Comparison of ENCODE assay signal across 1 cellular context in the genomic region with DNA sequence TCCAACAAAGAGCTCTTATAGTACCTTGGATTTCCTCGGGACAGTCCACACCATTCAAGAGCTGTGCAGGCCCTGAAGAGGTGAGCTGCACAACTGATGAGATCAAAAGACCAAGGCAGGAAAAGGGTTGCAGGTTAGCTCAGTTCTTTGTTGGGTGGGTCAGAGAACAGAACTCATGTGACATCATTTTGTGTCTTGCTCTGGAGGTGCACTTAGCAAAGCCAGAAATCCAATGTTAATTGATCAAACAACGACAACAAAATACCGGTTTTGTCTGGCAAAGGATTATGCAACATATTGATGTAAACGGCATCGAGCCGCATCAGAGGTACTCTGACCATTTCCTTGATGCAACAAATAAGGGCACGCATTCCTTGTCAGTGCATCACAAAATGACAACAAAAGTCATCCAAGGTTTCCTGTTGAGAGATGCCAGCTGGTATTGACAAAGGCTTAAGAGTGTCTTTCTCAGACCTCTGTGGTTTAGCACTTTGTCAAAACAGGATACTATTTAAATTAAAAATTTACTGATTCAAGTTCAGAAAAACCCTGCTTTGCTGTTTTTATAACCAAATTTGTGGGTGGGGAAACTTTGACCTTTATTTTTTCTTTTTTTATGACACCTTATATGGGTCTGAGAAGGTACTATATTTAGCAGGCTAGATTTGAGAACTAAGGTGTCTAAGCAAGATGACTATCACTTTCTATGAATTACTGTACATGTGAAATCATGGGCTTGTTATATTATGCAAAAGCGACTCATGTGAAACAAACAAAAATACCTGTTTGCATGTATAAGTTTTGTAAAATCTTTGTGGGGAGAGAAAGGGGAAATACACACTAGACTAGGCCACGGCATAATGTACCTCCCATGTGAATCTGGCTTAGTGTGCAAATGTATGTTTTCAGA.
A peak's percentile ranks its signal among the peaks of the same experiment; 100 is the strongest.
TF ChIP-seq lines count a peak whose summit lies in the region.

No MANE protein-coding gene starts in this region.

TF ChIP-seq in HepG2, 621 proteins besides CTCF, POLR2A, EP300 and RAD21 (continued from another document and continues in another):
- TF ChIP-seq MEIS2 (CRISPR knock-in tag; IDR thresholded peaks at IDR 0.05), result no peak
- TF ChIP-seq, protein P1, sequence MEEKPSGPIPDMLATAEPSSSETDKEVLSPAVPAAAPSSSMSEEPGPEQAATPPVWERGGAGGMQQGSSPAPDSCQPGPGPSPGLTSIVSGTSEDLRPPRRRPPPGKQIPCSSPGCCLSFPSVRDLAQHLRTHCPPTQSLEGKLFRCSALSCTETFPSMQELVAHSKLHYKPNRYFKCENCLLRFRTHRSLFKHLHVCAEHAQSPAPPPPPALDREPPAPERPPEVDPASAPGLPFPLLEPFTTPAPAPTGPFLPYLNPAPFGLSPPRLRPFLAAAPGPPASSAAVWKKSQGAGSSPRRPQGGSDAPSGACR (CRISPR knock-in tag; IDR thresholded peaks at IDR 0.05), result no peak
- TF ChIP-seq RXRA (CRISPR knock-in tag; IDR thresholded peaks at IDR 0.05), result no peak; the same call in 1 of the 2 replicates
- TF ChIP-seq, protein P2, sequence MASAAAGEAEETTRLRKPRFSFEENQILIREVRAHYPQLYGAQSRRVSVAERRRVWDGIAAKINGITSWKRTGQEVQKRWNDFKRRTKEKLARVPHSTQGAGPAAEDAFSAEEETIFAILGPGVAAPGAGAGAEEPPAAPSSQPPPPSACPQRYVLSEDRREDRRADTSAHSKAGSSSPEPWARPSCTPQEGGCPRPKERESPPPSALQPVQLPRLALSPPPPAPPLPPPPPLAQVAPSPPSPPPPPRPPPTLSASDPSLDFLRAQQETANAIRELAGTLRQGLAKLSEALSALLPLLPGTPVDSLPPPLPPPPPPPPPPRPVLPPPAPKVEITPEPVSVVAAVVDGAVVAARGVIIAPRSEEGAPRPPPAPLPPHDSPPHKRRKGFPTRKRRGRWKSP (CRISPR knock-in tag; IDR thresholded peaks at IDR 0.05), result peak; percentile 72; the same call in 1 of the 2 replicates
- TF ChIP-seq ZBTB21 (CRISPR knock-in tag; IDR thresholded peaks at IDR 0.05), result peak; percentile 89
- TF ChIP-seq ZFP62 (CRISPR knock-in tag; IDR thresholded peaks at IDR 0.05), result no peak
- TF ChIP-seq, protein P3, sequence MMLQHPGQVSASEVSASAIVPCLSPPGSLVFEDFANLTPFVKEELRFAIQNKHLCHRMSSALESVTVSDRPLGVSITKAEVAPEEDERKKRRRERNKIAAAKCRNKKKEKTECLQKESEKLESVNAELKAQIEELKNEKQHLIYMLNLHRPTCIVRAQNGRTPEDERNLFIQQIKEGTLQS (CRISPR knock-in tag; IDR thresholded peaks at IDR 0.05), result peak; percentile 14; the same call in 1 of the 2 replicates
- TF ChIP-seq HCFC1 (IDR thresholded peaks at IDR 0.05; ENCODE audit: low read depth, low read length), result no peak
- TF ChIP-seq, protein P4, sequence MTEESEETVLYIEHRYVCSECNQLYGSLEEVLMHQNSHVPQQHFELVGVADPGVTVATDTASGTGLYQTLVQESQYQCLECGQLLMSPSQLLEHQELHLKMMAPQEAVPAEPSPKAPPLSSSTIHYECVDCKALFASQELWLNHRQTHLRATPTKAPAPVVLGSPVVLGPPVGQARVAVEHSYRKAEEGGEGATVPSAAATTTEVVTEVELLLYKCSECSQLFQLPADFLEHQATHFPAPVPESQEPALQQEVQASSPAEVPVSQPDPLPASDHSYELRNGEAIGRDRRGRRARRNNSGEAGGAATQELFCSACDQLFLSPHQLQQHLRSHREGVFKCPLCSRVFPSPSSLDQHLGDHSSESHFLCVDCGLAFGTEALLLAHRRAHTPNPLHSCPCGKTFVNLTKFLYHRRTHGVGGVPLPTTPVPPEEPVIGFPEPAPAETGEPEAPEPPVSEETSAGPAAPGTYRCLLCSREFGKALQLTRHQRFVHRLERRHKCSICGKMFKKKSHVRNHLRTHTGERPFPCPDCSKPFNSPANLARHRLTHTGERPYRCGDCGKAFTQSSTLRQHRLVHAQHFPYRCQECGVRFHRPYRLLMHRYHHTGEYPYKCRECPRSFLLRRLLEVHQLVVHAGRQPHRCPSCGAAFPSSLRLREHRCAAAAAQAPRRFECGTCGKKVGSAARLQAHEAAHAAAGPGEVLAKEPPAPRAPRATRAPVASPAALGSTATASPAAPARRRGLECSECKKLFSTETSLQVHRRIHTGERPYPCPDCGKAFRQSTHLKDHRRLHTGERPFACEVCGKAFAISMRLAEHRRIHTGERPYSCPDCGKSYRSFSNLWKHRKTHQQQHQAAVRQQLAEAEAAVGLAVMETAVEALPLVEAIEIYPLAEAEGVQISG (CRISPR knock-in tag; IDR thresholded peaks at IDR 0.05), result no peak
- TF ChIP-seq, protein P5, sequence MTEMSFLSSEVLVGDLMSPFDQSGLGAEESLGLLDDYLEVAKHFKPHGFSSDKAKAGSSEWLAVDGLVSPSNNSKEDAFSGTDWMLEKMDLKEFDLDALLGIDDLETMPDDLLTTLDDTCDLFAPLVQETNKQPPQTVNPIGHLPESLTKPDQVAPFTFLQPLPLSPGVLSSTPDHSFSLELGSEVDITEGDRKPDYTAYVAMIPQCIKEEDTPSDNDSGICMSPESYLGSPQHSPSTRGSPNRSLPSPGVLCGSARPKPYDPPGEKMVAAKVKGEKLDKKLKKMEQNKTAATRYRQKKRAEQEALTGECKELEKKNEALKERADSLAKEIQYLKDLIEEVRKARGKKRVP (CRISPR knock-in tag; IDR thresholded peaks at IDR 0.05), result peak in 1 of 2 experiments; percentile 88; a peak in 2 of 4 replicates
- TF ChIP-seq MIER3 (CRISPR knock-in tag; IDR thresholded peaks at IDR 0.05; ENCODE audit: borderline replicate concordance), result peak; percentile 37; the same call in 1 of the 2 replicates
- TF ChIP-seq ZNF296 (CRISPR knock-in tag; conservative IDR thresholded peaks at IDR 0.05), result no peak
- peak; percentile 26; the same call in 1 of the 2 replicates for TF ChIP-seq CCDC6 (CRISPR knock-in tag; IDR thresholded peaks at IDR 0.05)
- TF ChIP-seq, protein P6, sequence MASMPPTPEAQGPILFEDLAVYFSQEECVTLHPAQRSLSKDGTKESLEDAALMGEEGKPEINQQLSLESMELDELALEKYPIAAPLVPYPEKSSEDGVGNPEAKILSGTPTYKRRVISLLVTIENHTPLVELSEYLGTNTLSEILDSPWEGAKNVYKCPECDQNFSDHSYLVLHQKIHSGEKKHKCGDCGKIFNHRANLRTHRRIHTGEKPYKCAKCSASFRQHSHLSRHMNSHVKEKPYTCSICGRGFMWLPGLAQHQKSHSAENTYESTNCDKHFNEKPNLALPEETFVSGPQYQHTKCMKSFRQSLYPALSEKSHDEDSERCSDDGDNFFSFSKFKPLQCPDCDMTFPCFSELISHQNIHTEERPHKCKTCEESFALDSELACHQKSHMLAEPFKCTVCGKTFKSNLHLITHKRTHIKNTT (CRISPR knock-in tag; IDR thresholded peaks at IDR 0.05), result no peak
- no peak for TF ChIP-seq KDM4B (CRISPR knock-in tag; IDR thresholded peaks at IDR 0.05)
- TF ChIP-seq DR1 (CRISPR knock-in tag; IDR thresholded peaks at IDR 0.05), result no peak
- TF ChIP-seq MED1 (CRISPR knock-in tag; IDR thresholded peaks at IDR 0.05), result peak; percentile 83
- TF ChIP-seq BCL6 (CRISPR knock-in tag; IDR thresholded peaks at IDR 0.05), result peak; percentile 45
- TF ChIP-seq, protein P7, sequence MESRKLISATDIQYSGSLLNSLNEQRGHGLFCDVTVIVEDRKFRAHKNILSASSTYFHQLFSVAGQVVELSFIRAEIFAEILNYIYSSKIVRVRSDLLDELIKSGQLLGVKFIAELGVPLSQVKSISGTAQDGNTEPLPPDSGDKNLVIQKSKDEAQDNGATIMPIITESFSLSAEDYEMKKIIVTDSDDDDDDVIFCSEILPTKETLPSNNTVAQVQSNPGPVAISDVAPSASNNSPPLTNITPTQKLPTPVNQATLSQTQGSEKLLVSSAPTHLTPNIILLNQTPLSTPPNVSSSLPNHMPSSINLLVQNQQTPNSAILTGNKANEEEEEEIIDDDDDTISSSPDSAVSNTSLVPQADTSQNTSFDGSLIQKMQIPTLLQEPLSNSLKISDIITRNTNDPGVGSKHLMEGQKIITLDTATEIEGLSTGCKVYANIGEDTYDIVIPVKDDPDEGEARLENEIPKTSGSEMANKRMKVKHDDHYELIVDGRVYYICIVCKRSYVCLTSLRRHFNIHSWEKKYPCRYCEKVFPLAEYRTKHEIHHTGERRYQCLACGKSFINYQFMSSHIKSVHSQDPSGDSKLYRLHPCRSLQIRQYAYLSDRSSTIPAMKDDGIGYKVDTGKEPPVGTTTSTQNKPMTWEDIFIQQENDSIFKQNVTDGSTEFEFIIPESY (CRISPR knock-in tag; IDR thresholded peaks at IDR 0.05), result peak; percentile 30; the same call in 1 of the 2 replicates
- no peak for TF ChIP-seq ZNF550 (CRISPR knock-in tag; IDR thresholded peaks at IDR 0.05; ENCODE audit: borderline replicate concordance)
- TF ChIP-seq TCF7 (IDR thresholded peaks at IDR 0.05; ENCODE audit: low read depth), result peak; percentile 68
- peak; percentile 63 for TF ChIP-seq SAP130 (CRISPR knock-in tag; IDR thresholded peaks at IDR 0.05; ENCODE audit: low read depth)
- no peak for TF ChIP-seq SRSF1 (optimal IDR thresholded peaks at IDR 0.05; ENCODE audit: low read depth, low read length)
- TF ChIP-seq GATAD2A (CRISPR knock-in tag; IDR thresholded peaks at IDR 0.05), result peak; percentile 87
- no peak for TF ChIP-seq SYNCRIP (IDR thresholded peaks at IDR 0.05; ENCODE audit: insufficient read depth, low read depth, low read length)
- TF ChIP-seq, protein P8, sequence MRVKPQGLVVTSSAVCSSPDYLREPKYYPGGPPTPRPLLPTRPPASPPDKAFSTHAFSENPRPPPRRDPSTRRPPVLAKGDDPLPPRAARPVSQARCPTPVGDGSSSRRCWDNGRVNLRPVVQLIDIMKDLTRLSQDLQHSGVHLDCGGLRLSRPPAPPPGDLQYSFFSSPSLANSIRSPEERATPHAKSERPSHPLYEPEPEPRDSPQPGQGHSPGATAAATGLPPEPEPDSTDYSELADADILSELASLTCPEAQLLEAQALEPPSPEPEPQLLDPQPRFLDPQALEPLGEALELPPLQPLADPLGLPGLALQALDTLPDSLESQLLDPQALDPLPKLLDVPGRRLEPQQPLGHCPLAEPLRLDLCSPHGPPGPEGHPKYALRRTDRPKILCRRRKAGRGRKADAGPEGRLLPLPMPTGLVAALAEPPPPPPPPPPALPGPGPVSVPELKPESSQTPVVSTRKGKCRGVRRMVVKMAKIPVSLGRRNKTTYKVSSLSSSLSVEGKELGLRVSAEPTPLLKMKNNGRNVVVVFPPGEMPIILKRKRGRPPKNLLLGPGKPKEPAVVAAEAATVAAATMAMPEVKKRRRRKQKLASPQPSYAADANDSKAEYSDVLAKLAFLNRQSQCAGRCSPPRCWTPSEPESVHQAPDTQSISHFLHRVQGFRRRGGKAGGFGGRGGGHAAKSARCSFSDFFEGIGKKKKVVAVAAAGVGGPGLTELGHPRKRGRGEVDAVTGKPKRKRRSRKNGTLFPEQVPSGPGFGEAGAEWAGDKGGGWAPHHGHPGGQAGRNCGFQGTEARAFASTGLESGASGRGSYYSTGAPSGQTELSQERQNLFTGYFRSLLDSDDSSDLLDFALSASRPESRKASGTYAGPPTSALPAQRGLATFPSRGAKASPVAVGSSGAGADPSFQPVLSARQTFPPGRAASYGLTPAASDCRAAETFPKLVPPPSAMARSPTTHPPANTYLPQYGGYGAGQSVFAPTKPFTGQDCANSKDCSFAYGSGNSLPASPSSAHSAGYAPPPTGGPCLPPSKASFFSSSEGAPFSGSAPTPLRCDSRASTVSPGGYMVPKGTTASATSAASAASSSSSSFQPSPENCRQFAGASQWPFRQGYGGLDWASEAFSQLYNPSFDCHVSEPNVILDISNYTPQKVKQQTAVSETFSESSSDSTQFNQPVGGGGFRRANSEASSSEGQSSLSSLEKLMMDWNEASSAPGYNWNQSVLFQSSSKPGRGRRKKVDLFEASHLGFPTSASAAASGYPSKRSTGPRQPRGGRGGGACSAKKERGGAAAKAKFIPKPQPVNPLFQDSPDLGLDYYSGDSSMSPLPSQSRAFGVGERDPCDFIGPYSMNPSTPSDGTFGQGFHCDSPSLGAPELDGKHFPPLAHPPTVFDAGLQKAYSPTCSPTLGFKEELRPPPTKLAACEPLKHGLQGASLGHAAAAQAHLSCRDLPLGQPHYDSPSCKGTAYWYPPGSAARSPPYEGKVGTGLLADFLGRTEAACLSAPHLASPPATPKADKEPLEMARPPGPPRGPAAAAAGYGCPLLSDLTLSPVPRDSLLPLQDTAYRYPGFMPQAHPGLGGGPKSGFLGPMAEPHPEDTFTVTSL (CRISPR knock-in tag; IDR thresholded peaks at IDR 0.05; ENCODE audit: borderline replicate concordance), result no peak
- no peak for TF ChIP-seq GFI1 (CRISPR knock-in tag; IDR thresholded peaks at IDR 0.05; ENCODE audit: borderline replicate concordance)
- peak in 1 of 2 experiments; percentile 54; a peak in 2 of 4 replicates for TF ChIP-seq KLF16 (CRISPR knock-in tag; IDR thresholded peaks at IDR 0.05)
- TF ChIP-seq GABPB1 (CRISPR knock-in tag; IDR thresholded peaks at IDR 0.05), result peak; percentile 25; the same call in 1 of the 2 replicates
- peak; percentile 45; the same call in 1 of the 2 replicates for TF ChIP-seq SOX13 (IDR thresholded peaks at IDR 0.05)
- peak in 1 of 2 experiments; percentile 81; a peak in 2 of 4 replicates for TF ChIP-seq SOX13 (CRISPR knock-in tag; conservative IDR thresholded peaks at IDR 0.05 in 1 of 2, IDR thresholded peaks at IDR 0.05 in 1 of 2)
- peak; percentile 76 for TF ChIP-seq RCOR2 (CRISPR knock-in tag; IDR thresholded peaks at IDR 0.05)
- TF ChIP-seq ZNF670 (CRISPR knock-in tag; IDR thresholded peaks at IDR 0.05; ENCODE audit: borderline replicate concordance), result no peak
- no peak for TF ChIP-seq ZNF263 (CRISPR knock-in tag; IDR thresholded peaks at IDR 0.05)
- peak; percentile 52; the same call in 1 of the 2 replicates for TF ChIP-seq ZMYM3 (CRISPR knock-in tag; IDR thresholded peaks at IDR 0.05)
- TF ChIP-seq ZNF75D (CRISPR knock-in tag; IDR thresholded peaks at IDR 0.05; ENCODE audit: borderline replicate concordance), result no peak
- no peak for TF ChIP-seq SNAI1 (CRISPR knock-in tag; IDR thresholded peaks at IDR 0.05; ENCODE audit: borderline replicate concordance)
- TF ChIP-seq, protein P9, sequence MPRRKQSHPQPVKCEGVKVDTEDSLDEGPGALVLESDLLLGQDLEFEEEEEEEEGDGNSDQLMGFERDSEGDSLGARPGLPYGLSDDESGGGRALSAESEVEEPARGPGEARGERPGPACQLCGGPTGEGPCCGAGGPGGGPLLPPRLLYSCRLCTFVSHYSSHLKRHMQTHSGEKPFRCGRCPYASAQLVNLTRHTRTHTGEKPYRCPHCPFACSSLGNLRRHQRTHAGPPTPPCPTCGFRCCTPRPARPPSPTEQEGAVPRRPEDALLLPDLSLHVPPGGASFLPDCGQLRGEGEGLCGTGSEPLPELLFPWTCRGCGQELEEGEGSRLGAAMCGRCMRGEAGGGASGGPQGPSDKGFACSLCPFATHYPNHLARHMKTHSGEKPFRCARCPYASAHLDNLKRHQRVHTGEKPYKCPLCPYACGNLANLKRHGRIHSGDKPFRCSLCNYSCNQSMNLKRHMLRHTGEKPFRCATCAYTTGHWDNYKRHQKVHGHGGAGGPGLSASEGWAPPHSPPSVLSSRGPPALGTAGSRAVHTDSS (CRISPR knock-in tag; conservative IDR thresholded peaks at IDR 0.05), result no peak
- peak; percentile 54 for TF ChIP-seq SALL1 (CRISPR knock-in tag; IDR thresholded peaks at IDR 0.05)
- TF ChIP-seq SMAD9 (CRISPR knock-in tag; IDR thresholded peaks at IDR 0.05), result no peak
- peak; percentile 41; the same call in 1 of the 2 replicates for TF ChIP-seq TBX2 (CRISPR knock-in tag; IDR thresholded peaks at IDR 0.05; ENCODE audit: borderline replicate concordance)
- TF ChIP-seq, protein P10, sequence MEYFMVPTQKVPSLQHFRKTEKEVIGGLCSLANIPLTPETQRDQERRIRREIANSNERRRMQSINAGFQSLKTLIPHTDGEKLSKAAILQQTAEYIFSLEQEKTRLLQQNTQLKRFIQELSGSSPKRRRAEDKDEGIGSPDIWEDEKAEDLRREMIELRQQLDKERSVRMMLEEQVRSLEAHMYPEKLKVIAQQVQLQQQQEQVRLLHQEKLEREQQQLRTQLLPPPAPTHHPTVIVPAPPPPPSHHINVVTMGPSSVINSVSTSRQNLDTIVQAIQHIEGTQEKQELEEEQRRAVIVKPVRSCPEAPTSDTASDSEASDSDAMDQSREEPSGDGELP (IDR thresholded peaks at IDR 0.05; ENCODE audit: borderline replicate concordance, low read depth), result peak; percentile 75; the same call in 1 of the 2 replicates
- TF ChIP-seq FOSL2 (CRISPR knock-in tag; IDR thresholded peaks at IDR 0.05), result peak; percentile 96
